Comparison of ENCODE assay signal across 24 cellular contexts in genomic region chr1:7562729-7563605, GRCh38.
"Had no signal": no experiment of that assay in that cellular context is flagged by ENCODE, and none has a peak within 500 bp of the region (broad histone marks: within the 10 kb centered on the region; RNA-seq: fewer than 3 reads in every experiment).

No MANE protein-coding gene starts in this region.

- H3K36me3 Mint-ChIP-seq: activated naive CD8-positive, alpha-beta T cell treated with anti-CD3 and anti-CD28 coated beads, Interleukin-2, amount 10 ng/mL, durations not matched to agents 7 days and 5 days; T-cell had no signal

- H3K4me1 Mint-ChIP-seq: activated CD4-positive, alpha-beta memory T cell treated with anti-CD3 and anti-CD28 coated beads, Interleukin-2, amount 10 ng/mL, durations not matched to agents 7 days and 5 days; activated CD4-positive, alpha-beta T cell treated with anti-CD3 and anti-CD28 coated beads for 36 hours; activated naive CD8-positive, alpha-beta T cell treated with anti-CD3 and anti-CD28 coated beads, Interleukin-2, amount 10 ng/mL, durations not matched to agents 7 days and 5 days; activated T-helper 17 cell treated with anti-CD3 and anti-CD28 coated beads, Interleukin-2, amount 50 U/mL, for 72 hours; T-cell had no signal

- H3K9me3 ChIP-seq: adrenal gland had no signal

- H3K27me3 ChIP-seq: adrenal gland had no signal

- H3K9me3 Mint-ChIP-seq: activated CD4-positive, alpha-beta memory T cell treated with anti-CD3 and anti-CD28 coated beads, Interleukin-2, amount 10 ng/mL, durations not matched to agents 7 days and 5 days; activated naive CD8-positive, alpha-beta T cell treated with anti-CD3 and anti-CD28 coated beads, Interleukin-2, amount 10 ng/mL, durations not matched to agents 7 days and 5 days; activated T-helper 17 cell treated with anti-CD3 and anti-CD28 coated beads, Interleukin-2, amount 50 U/mL, for 72 hours; T-cell had no signal

- ATAC-seq: activated CD4-positive, alpha-beta T cell treated with anti-CD3 and anti-CD28 coated beads for 36 hours; activated T-helper 17 cell treated with anti-CD3 and anti-CD28 coated beads, Interleukin-2, amount 50 U/mL, for 72 hours; T-cell had no signal

- H3K4me3 ChIP-seq: adrenal gland, PC-9, SK-N-MC had no signal

- H3K4me1 ChIP-seq: adrenal gland had no signal

- H3K27ac ChIP-seq: adrenal gland, PC-9, SK-N-MC had no signal

- H3K27ac Mint-ChIP-seq: activated CD4-positive, alpha-beta memory T cell treated with anti-CD3 and anti-CD28 coated beads, Interleukin-2, amount 10 ng/mL, durations not matched to agents 7 days and 5 days; activated CD4-positive, alpha-beta T cell treated with anti-CD3 and anti-CD28 coated beads for 36 hours; activated naive CD8-positive, alpha-beta T cell treated with anti-CD3 and anti-CD28 coated beads, Interleukin-2, amount 10 ng/mL, durations not matched to agents 7 days and 5 days; activated T-helper 17 cell treated with anti-CD3 and anti-CD28 coated beads, Interleukin-2, amount 50 U/mL, for 72 hours; T-cell had no signal

- H3K27me3 Mint-ChIP-seq: activated CD4-positive, alpha-beta memory T cell treated with anti-CD3 and anti-CD28 coated beads, Interleukin-2, amount 10 ng/mL, durations not matched to agents 7 days and 5 days; activated CD4-positive, alpha-beta T cell treated with anti-CD3 and anti-CD28 coated beads for 36 hours; activated naive CD8-positive, alpha-beta T cell treated with anti-CD3 and anti-CD28 coated beads, Interleukin-2, amount 10 ng/mL, durations not matched to agents 7 days and 5 days had no signal

- H3K4me2 ChIP-seq: PC-9 had no signal

- H3K36me3 ChIP-seq: adrenal gland had no signal

- DNase-seq: activated CD4-positive, alpha-beta memory T cell treated with anti-CD3 and anti-CD28 coated beads, Interleukin-2, amount 10 ng/mL, durations not matched to agents 7 days and 5 days; activated CD4-positive, alpha-beta T cell treated with anti-CD3 and anti-CD28 coated beads for 36 hours; activated CD4-positive, alpha-beta T cell treated with anti-CD3 and anti-CD28 coated beads, Interleukin-2, amount 50 U/mL, for 1 hour; activated CD4-positive, CD25-positive, alpha-beta regulatory T cell; activated naive CD4-positive, alpha-beta T cell treated with anti-CD3 and anti-CD28 coated beads, Interleukin-2, amount 50 U/mL, for 16 hours; activated naive CD8-positive, alpha-beta T cell treated with anti-CD3 and anti-CD28 coated beads, Interleukin-2, amount 10 ng/mL, durations not matched to agents 7 days and 5 days; activated T-cell treated with anti-CD3 and anti-CD28 coated beads for 4 hours; activated T-cell treated with anti-CD3 and anti-CD28 coated beads, Interleukin-2, amount 50 U/mL, for 48 hours; adrenal gland; anterior cingulate cortex; caudate nucleus; MM.1S; NCI-H1105; NCI-H1436; NCI-H1694 treated with DMSO at 0.1 percent for 48 hours; NCI-H2081; NCI-H446; NCI-H524; PC-9; T-cell; T-helper 2 cell; T1000 had no signal

- H2AFZ ChIP-seq: PC-9 had no signal

- H3K4me3 Mint-ChIP-seq: activated CD4-positive, alpha-beta memory T cell treated with anti-CD3 and anti-CD28 coated beads, Interleukin-2, amount 10 ng/mL, durations not matched to agents 7 days and 5 days; activated CD4-positive, alpha-beta T cell treated with anti-CD3 and anti-CD28 coated beads for 36 hours; activated naive CD8-positive, alpha-beta T cell treated with anti-CD3 and anti-CD28 coated beads, Interleukin-2, amount 10 ng/mL, durations not matched to agents 7 days and 5 days; activated T-helper 17 cell treated with anti-CD3 and anti-CD28 coated beads, Interleukin-2, amount 50 U/mL, for 72 hours; T-cell had no signal
